ENCODE assay signal across 29 cellular contexts in genomic region chr6:157170535-157170934, GRCh38.
"Had no signal": no experiment of that assay in that cellular context is flagged by ENCODE, and none has a peak within 500 bp of the region (broad histone marks: within the 10 kb centered on the region; RNA-seq: fewer than 3 reads in every experiment).

No MANE protein-coding gene starts in this region.

- FAIRE-seq: TTC549 had no signal

- H3K27ac Mint-ChIP-seq: activated B cell treated with CpG ODN at 0.5 μM for 24 hours; activated CD4-positive, alpha-beta T cell treated with anti-CD3 and anti-CD28 coated beads, Interleukin-2, amount 10 ng/mL, durations not matched to agents 24 days and 14 days; activated CD8-positive, alpha-beta memory T cell treated with anti-CD3 and anti-CD28 coated beads, Interleukin-2, amount 10 ng/mL, durations not matched to agents 7 days and 5 days; activated naive CD4-positive, alpha-beta T cell treated with anti-CD3 and anti-CD28 coated beads, Interleukin-2, amount 50 U/mL, for 72 hours; activated naive CD8-positive, alpha-beta T cell treated with anti-CD3 and anti-CD28 coated beads, Interleukin-2, amount 50 U/mL, for 24 hours; activated T-cell treated with anti-CD3 and anti-CD28 coated beads, Interleukin-2, amount 50 U/mL, for 24 hours; activated T-helper 1 cell treated with anti-CD3 and anti-CD28 coated beads, Interleukin-12 subunit alpha, Interleukin-12 subunit beta, Interleukin-2, Interleukin-4 antibody, amounts not matched to agents 30 ng/mL and 10 ng/mL and 1 ng/mL, durations not matched to agents 14 hours and 24 hours and 36 hours had no signal

- H3K4me1 Mint-ChIP-seq: activated B cell treated with CpG ODN at 0.5 μM for 24 hours; activated CD4-positive, alpha-beta T cell treated with anti-CD3 and anti-CD28 coated beads, Interleukin-2, amount 10 ng/mL, durations not matched to agents 24 days and 14 days; activated CD8-positive, alpha-beta memory T cell treated with anti-CD3 and anti-CD28 coated beads, Interleukin-2, amount 10 ng/mL, durations not matched to agents 7 days and 5 days; activated naive CD8-positive, alpha-beta T cell treated with anti-CD3 and anti-CD28 coated beads, Interleukin-2, amount 50 U/mL, for 24 hours had no signal

- H3K27me3 ChIP-seq: ascending aorta, brain microvascular endothelial cell, Peyer's patch had no signal

- H3K9me3 Mint-ChIP-seq: activated B cell treated with CpG ODN at 0.5 μM for 24 hours; activated CD4-positive, alpha-beta T cell treated with anti-CD3 and anti-CD28 coated beads, Interleukin-2, amount 10 ng/mL, durations not matched to agents 24 days and 14 days; activated naive CD4-positive, alpha-beta T cell treated with anti-CD3 and anti-CD28 coated beads, Interleukin-2, amount 50 U/mL, for 72 hours; activated naive CD8-positive, alpha-beta T cell treated with anti-CD3 and anti-CD28 coated beads, Interleukin-2, amount 50 U/mL, for 24 hours; activated T-cell treated with anti-CD3 and anti-CD28 coated beads, Interleukin-2, amount 50 U/mL, for 24 hours; activated T-helper 1 cell treated with anti-CD3 and anti-CD28 coated beads, Interleukin-12 subunit alpha, Interleukin-12 subunit beta, Interleukin-2, Interleukin-4 antibody, amounts not matched to agents 30 ng/mL and 10 ng/mL and 1 ng/mL, durations not matched to agents 14 hours and 24 hours and 36 hours had no signal

- H3K27ac ChIP-seq: brain microvascular endothelial cell, Peyer's patch, RWPE1 had no signal

- H3K4me1 ChIP-seq: Peyer's patch had no signal

- H3K27me3 Mint-ChIP-seq: activated B cell treated with CpG ODN at 0.5 μM for 24 hours; activated CD4-positive, alpha-beta T cell treated with anti-CD3 and anti-CD28 coated beads, Interleukin-2, amount 10 ng/mL, durations not matched to agents 24 days and 14 days; activated CD8-positive, alpha-beta memory T cell treated with anti-CD3 and anti-CD28 coated beads, Interleukin-2, amount 10 ng/mL, durations not matched to agents 7 days and 5 days; activated naive CD8-positive, alpha-beta T cell treated with anti-CD3 and anti-CD28 coated beads, Interleukin-2, amount 50 U/mL, for 24 hours; activated T-cell treated with anti-CD3 and anti-CD28 coated beads, Interleukin-2, amount 50 U/mL, for 24 hours had no signal

- H3K9me3 ChIP-seq: ascending aorta, Peyer's patch had no signal

- ATAC-seq: activated CD8-positive, alpha-beta memory T cell treated with anti-CD3 and anti-CD28 coated beads, Interleukin-2, amount 10 ng/mL, durations not matched to agents 7 days and 5 days; activated naive CD4-positive, alpha-beta T cell treated with anti-CD3 and anti-CD28 coated beads, Interleukin-2, amount 50 U/mL, for 72 hours; activated naive CD8-positive, alpha-beta T cell treated with anti-CD3 and anti-CD28 coated beads, Interleukin-2, amount 50 U/mL, for 24 hours had no signal

- H3K4me3 ChIP-seq: ascending aorta, Peyer's patch had no signal

- H3K4me3 Mint-ChIP-seq: activated B cell treated with CpG ODN at 0.5 μM for 24 hours; activated CD4-positive, alpha-beta T cell treated with anti-CD3 and anti-CD28 coated beads, Interleukin-2, amount 10 ng/mL, durations not matched to agents 24 days and 14 days; activated CD8-positive, alpha-beta memory T cell treated with anti-CD3 and anti-CD28 coated beads, Interleukin-2, amount 10 ng/mL, durations not matched to agents 7 days and 5 days; activated naive CD8-positive, alpha-beta T cell treated with anti-CD3 and anti-CD28 coated beads, Interleukin-2, amount 50 U/mL, for 24 hours; activated T-cell treated with anti-CD3 and anti-CD28 coated beads, Interleukin-2, amount 50 U/mL, for 24 hours; activated T-helper 1 cell treated with anti-CD3 and anti-CD28 coated beads, Interleukin-12 subunit alpha, Interleukin-12 subunit beta, Interleukin-2, Interleukin-4 antibody, amounts not matched to agents 30 ng/mL and 10 ng/mL and 1 ng/mL, durations not matched to agents 14 hours and 24 hours and 36 hours had no signal

- DNase-seq: activated B cell treated with CpG ODN at 0.5 μM for 24 hours; activated CD4-positive, alpha-beta T cell treated with anti-CD3 and anti-CD28 coated beads for 1 hour; activated CD4-positive, alpha-beta T cell treated with anti-CD3 and anti-CD28 coated beads, Interleukin-2, amount 10 ng/mL, durations not matched to agents 24 days and 14 days; activated CD4-positive, alpha-beta T cell treated with anti-CD3 and anti-CD28 coated beads, Interleukin-2, amount 50 U/mL, for 48 hours; activated CD8-positive, alpha-beta memory T cell treated with anti-CD3 and anti-CD28 coated beads, Interleukin-2, amount 10 ng/mL, durations not matched to agents 7 days and 5 days; activated effector memory CD4-positive, alpha-beta T cell treated with anti-CD3 and anti-CD28 coated beads, Interleukin-2, amount 50 U/mL, for 16 hours; activated naive CD4-positive, alpha-beta T cell treated with Interleukin-2 at 50 U/mL for 16 hours; activated naive CD8-positive, alpha-beta T cell treated with anti-CD3 and anti-CD28 coated beads, Interleukin-2, amount 50 U/mL, for 24 hours; activated T-cell treated with anti-CD3 and anti-CD28 coated beads, Interleukin-2, amount 50 U/mL, for 24 hours; amniotic stem cell; brain microvascular endothelial cell; IMR-90; Kasumi-1; KBM-7; NCI-H1048; NCI-H146; NCI-H187 treated with DMSO at 0.1 percent for 48 hours; NCI-H2081 treated with DMSO at 0.1 percent for 48 hours; NCI-H446; NCI-H524; Peyer's patch; SHP77; T-helper 2 cell; T1000 had no signal
